ENCODE assay signal across 1 cellular context in genomic region chr11:33736148-33736809, GRCh38.
A peak's percentile ranks its signal among the peaks of the same experiment; 100 is the strongest.
TF ChIP-seq lines count a peak whose summit lies in the region.

TSS of gene CD59 (minus strand) at chr11:33736423. CDS start at chr11:33722445, 13,978 bp downstream.

TF ChIP-seq in H1, 55 proteins besides CTCF, POLR2A, EP300 and RAD21 (continued from another document):
- TF ChIP-seq RNF2 (IDR thresholded peaks at IDR 0.05; ENCODE audit: borderline replicate concordance, low read depth, low read length, missing control alignments, poor library complexity, severe bottlenecking) (no peak), EGR1 (IDR thresholded peaks at IDR 0.05; ENCODE audit: borderline replicate concordance, low read depth, low read length) (peak; percentile 90; the same call in 1 of the 2 replicates), TEAD4 (IDR thresholded peaks at IDR 0.05; ENCODE audit: low read depth, low read length) (peak; percentile 70), NRF1 (IDR thresholded peaks at IDR 0.05; ENCODE audit: low read depth, low read length) (peak; percentile 70), PHF8 (conservative IDR thresholded peaks at IDR 0.05; ENCODE audit: low read depth, low read length) (peak; percentile 77), RBBP5 (IDR thresholded peaks at IDR 0.05; ENCODE audit: borderline replicate concordance, low read depth, low read length) (0 out of 2 replicates have a peak, but pooled peaks have one; percentile 13), BRCA1 (IDR thresholded peaks at IDR 0.05; ENCODE audit: low read depth, low read length) (no peak), POLR2AphosphoS5 (IDR thresholded peaks at IDR 0.05; ENCODE audit: low read depth, low read length) (peak; percentile 64), YY1 (IDR thresholded peaks at IDR 0.05; ENCODE audit: low read depth, low read length) (no peak)
